8 cellular contexts compared by ENCODE assay signal in the genomic region with DNA sequence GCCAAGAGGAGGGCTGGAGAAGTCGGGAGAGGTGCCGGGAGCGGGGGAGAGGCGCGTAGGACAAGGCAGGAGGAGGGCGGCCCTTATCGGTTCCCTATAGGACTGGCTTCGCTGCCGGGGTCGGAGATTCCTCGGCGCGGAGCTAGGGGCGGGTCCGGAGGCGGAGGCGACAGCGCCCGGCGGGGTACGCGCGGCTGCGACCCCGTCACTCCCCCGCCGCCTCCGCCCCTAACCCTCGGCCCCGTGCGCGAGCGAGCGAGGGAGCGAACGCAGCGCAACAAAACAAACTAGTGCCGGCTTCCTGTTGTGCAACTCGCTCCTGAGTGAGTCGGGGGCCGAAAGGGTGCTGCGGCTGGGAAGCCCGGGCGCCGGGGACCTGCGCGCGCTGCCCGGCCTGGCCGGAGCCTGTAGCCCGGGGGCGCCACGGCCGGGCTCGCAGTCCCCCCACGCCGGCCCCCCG. TPM values are rescaled to one million over a fixed set of nuclear protein-coding genes. Genes with fewer than 3 reads are reported as not detected.
DNase-seq lines count a peak whose midpoint lies in the region; FAIRE-seq and TF ChIP-seq lines count a peak whose summit lies in the region.

No MANE protein-coding gene starts in this region.

- POLR2A ChIA-PET in HEK293T (lab: Yijun Ruan, JAX): interaction anchor here (0.7 to 1.2 kb wide), 2 partner anchors 771 to 789 kb away, joined by 3 read pairs; no protein-coding TSS in a partner anchor

- CTCF ChIA-PET in HEK293T (lab: Yijun Ruan, JAX): no interaction called here

- H3K9me3 ChIP-seq in esophagus squamous epithelium (no peaks in the 10 kb centered on the region), muscle layer of colon (ENCODE audit: low read length) (no peaks in the 10 kb centered on the region)

- peak; percentile 34 for DNase-seq in GM12891 (ENCODE audit: insufficient read length, low spot score)
- peak; percentile 40 for DNase-seq in HEK293T (ENCODE audit: extremely low spot score)
- DNase-seq in NCI-H2171 (lab: John Stamatoyannopoulos, UW): peak; percentile 47
- DNase-seq in activated T-cell treated with anti-CD3 and anti-CD28 coated beads, Interleukin-2, amount 50 U/mL, for 48 hours: peak; percentile 57 to 67
- DNase-seq in esophagus squamous epithelium (lab: John Stamatoyannopoulos, UW): no peak
- no peak for DNase-seq in GOT3 (lab: John Stamatoyannopoulos, UW)

- TF ChIP-seq CTCF in esophagus squamous epithelium (IDR thresholded peaks at IDR 0.05): no peak

- peaks cover 0 to 58% (median 5%) of the 10 kb centered on the region in 3 donors for H3K4me1 ChIP-seq in esophagus squamous epithelium
- H3K4me1 ChIP-seq in muscle layer of colon (ENCODE audit: insufficient read depth, low read length): peaks cover 14% of the 10 kb centered on the region

- peak overlapping the region; percentile 75 for H3K9ac ChIP-seq in muscle layer of colon (ENCODE audit: low read length)

- H3K27ac ChIP-seq in esophagus squamous epithelium (peak overlapping the region; percentile 82 to 93 (median 88)), muscle layer of colon (ENCODE audit: low read depth, low read length) (peak overlapping the region; percentile 69), temporal lobe (ENCODE audit: low read depth, low read length) (peak overlapping the region; percentile 80)

- TF ChIP-seq POLR2A in GM12891 (IDR thresholded peaks at IDR 0.05; ENCODE audit: low read depth, low read length) (no peak), esophagus squamous epithelium (IDR thresholded peaks at IDR 0.05) (peak in 2 of 4 donors; percentile 36 to 48)

- FAIRE-seq in GM12891 (lab: Jason Lieb, UNC): no peak

- intact Hi-C loops in esophagus squamous epithelium (cut with DNase I): no loop called here

- H3K27me3 ChIP-seq in esophagus squamous epithelium (peaks cover 0 to 32% (median 0%) of the 10 kb centered on the region in 4 donors), muscle layer of colon (ENCODE audit: control insufficient read depth in 1 of 2, insufficient read depth in 2 of 2, low read length in 2 of 2) (no peaks in the 10 kb centered on the region)

- H3K36me3 ChIP-seq in esophagus squamous epithelium (no peaks in the 10 kb centered on the region), muscle layer of colon (ENCODE audit: insufficient read depth, low read length) (no peaks in the 10 kb centered on the region)

- H3K4me3 ChIP-seq in esophagus squamous epithelium (peak overlapping the region; percentile 59 to 89 (median 73)), muscle layer of colon (ENCODE audit: low read depth in 1 of 2, low read length in 2 of 2) (peak overlapping the region; percentile 63 to 70)

- no CpG with 5 or more reads among the region's 58 CpGs for WGBS in esophagus squamous epithelium, 2 donors

TF ChIP-seq in GM12891, 5 proteins besides CTCF, POLR2A, EP300 and RAD21:
- TF ChIP-seq SPI1 (IDR thresholded peaks at IDR 0.05; ENCODE audit: low read depth, low read length): no peak
- TF ChIP-seq TAF1 (IDR thresholded peaks at IDR 0.05; ENCODE audit: low read depth, low read length): no peak
- TF ChIP-seq POU2F2 (IDR thresholded peaks at IDR 0.05; ENCODE audit: low read depth, low read length): no peak
- no peak for TF ChIP-seq PAX5 (IDR thresholded peaks at IDR 0.05; ENCODE audit: insufficient read depth, low read length, severe bottlenecking)
- no peak for TF ChIP-seq POLR2AphosphoS5 (IDR thresholded peaks at IDR 0.05; ENCODE audit: low read depth, low read length)

TF ChIP-seq in HEK293T, 16 proteins besides CTCF, POLR2A, EP300 and RAD21:
- TF ChIP-seq TARDBP (IDR thresholded peaks at IDR 0.05) (no peak), ZNF384 (IDR thresholded peaks at IDR 0.05) (no peak), SP1 (IDR thresholded peaks at IDR 0.05) (no peak), SUZ12 (IDR thresholded peaks at IDR 0.05) (no peak), LEF1 (IDR thresholded peaks at IDR 0.05; ENCODE audit: borderline replicate concordance) (no peak), FOXK2 (IDR thresholded peaks at IDR 0.05) (no peak), FOXM1 (IDR thresholded peaks at IDR 0.05; ENCODE audit: borderline replicate concordance) (no peak), CTBP1 (IDR thresholded peaks at IDR 0.05; ENCODE audit: borderline replicate concordance) (no peak), NFRKB (IDR thresholded peaks at IDR 0.05) (no peak), FOXA1 (IDR thresholded peaks at IDR 0.05) (no peak), PKNOX1 (IDR thresholded peaks at IDR 0.05) (no peak), ELF4 (IDR thresholded peaks at IDR 0.05) (no peak), HDGF (IDR thresholded peaks at IDR 0.05; ENCODE audit: borderline replicate concordance) (no peak), ARNT (IDR thresholded peaks at IDR 0.05) (no peak), L3MBTL2 (conservative IDR thresholded peaks at IDR 0.05) (no peak)

RNA-seq across cellular contexts. Expression of gene GLIS3, which starts 2.0 kb away (rescaled TPM):
- 0.14 TPM for polyA plus RNA-seq in GM12891 (2012; ENCODE audit: low read depth, missing spikeins)
- total RNA-seq in esophagus squamous epithelium (10 to 100 TPM in 1 of 4 donors, 1 to 10 TPM in 1, under 1 TPM in 1, not detected in 1; 0.88 to 10.9 (median 1.4) TPM), temporal lobe (54.6 TPM)

Comparison
In these comparisons a context has a peak if more than half of its experiments do, and no peak if none do; other contexts are left out.
1. DNase-seq: peak in GM12891 (single experiment), HEK293T (single experiment), NCI-H2171 (single experiment) and activated T-cell treated with anti-CD3 and anti-CD28 coated beads, Interleukin-2, amount 50 U/mL, for 48 hours (2 of 2); none in esophagus squamous epithelium (single experiment) and GOT3 (single experiment).
2. Peak in every context shown above with its lines, with median percentiles within 50 percentile points of each other: H3K27ac ChIP-seq.